In genomic region chr16:66250686-66251405, GRCh38 we compare ENCODE assay signal across 9 cellular contexts.
A peak's percentile ranks its signal among the peaks of the same experiment; 100 is the strongest.
DNase-seq lines count a peak whose midpoint lies in the region; ATAC-seq and TF ChIP-seq lines count a peak whose summit lies in the region.
"Had no signal": no experiment of that assay in that cellular context is flagged by ENCODE, and none has a peak within 500 bp of the region (broad histone marks: within the 10 kb centered on the region; RNA-seq: fewer than 3 reads in every experiment).

No MANE protein-coding gene starts in this region.

- intact Hi-C loops in adrenal gland (cut with DNase I) = no loop called here
- intact Hi-C loops in head of caudate nucleus (cut with DNase I) = no loop called here

- H3K27me3 ChIP-seq in adrenal gland = no peaks in the 10 kb centered on the region

- H3K9me3 Mint-ChIP-seq in osteocyte (ENCODE audit: unreplicated experiment) = peaks cover 4% of the 10 kb centered on the region
- H3K9me3 Mint-ChIP-seq: CD4-positive, CD25-positive, alpha-beta regulatory T cell had no signal

- peak overlapping the region in 2 of 5 donors; percentile 19 to 83 for H3K27ac ChIP-seq in adrenal gland

- H3K4me3 ChIP-seq in adrenal gland = no peak overlapping the region

- H3K4me3 Mint-ChIP-seq in osteocyte (ENCODE audit: unreplicated experiment) = peak overlapping the region; percentile 50
- H3K4me3 Mint-ChIP-seq: CD4-positive, CD25-positive, alpha-beta regulatory T cell had no signal

- H3K9me3 ChIP-seq in adrenal gland (replicated peaks in 1 of 3) = no peaks in the 10 kb centered on the region

- DNase-seq in Ammon's horn (ENCODE audit: low spot score) (peak; percentile 86), adrenal gland (peak in 4 of 7 donors; percentile 22 to 64 (median 47)), head of caudate nucleus (peak in 40 of 42 donors; percentile 19 to 81 (median 52)), osteocyte (ENCODE audit: extremely low spot score, unreplicated experiment) (peak; percentile 89), NK-92 (lab: John Stamatoyannopoulos, UW; ENCODE audit: unreplicated experiment) (no peak), OCI-M2 (lab: John Stamatoyannopoulos, UW; ENCODE audit: unreplicated experiment) (no peak), NCI-H524 (lab: John Stamatoyannopoulos, UW) (no peak)
- DNase-seq: CD4-positive, CD25-positive, alpha-beta regulatory T cell had no signal

- H3K36me3 Mint-ChIP-seq in osteocyte (ENCODE audit: unreplicated experiment) = no peaks in the 10 kb centered on the region
- H3K36me3 Mint-ChIP-seq: CD4-positive, CD25-positive, alpha-beta regulatory T cell had no signal

- TF ChIP-seq POLR2A in adrenal gland (IDR thresholded peaks at IDR 0.05) = no peak

- peaks cover 56% of the 10 kb centered on the region for H3K4me1 Mint-ChIP-seq in osteocyte (ENCODE audit: unreplicated experiment)

- TF ChIP-seq CTCF in adrenal gland (IDR thresholded peaks at IDR 0.05) (no peak), osteocyte (IDR thresholded peaks at IDR 0.05) (no peak)

- H3K27ac Mint-ChIP-seq in osteocyte (ENCODE audit: unreplicated experiment) = peak overlapping the region; percentile 91
- H3K27ac Mint-ChIP-seq: CD4-positive, CD25-positive, alpha-beta regulatory T cell had no signal

- H3K36me3 ChIP-seq in adrenal gland (replicated peaks in 1 of 2) = no peaks in the 10 kb centered on the region

- peaks cover 0 to 4% of the 10 kb centered on the region in 2 donors for H3K4me1 ChIP-seq in adrenal gland (replicated peaks in 1 of 2)

- H3K27me3 Mint-ChIP-seq in osteocyte (ENCODE audit: unreplicated experiment) = no peaks in the 10 kb centered on the region

- no peak for ATAC-seq in HG02798 (IDR thresholded peaks at IDR 0.05; ENCODE audit: poor library complexity, unreplicated experiment)

- 38 to 48% (median 42%) methylated on average over 6 to 10 of the region's 10 CpGs for WGBS in adrenal gland, 4 donors

Comparison
In these comparisons a context has a peak if more than half of its experiments do, and no peak if none do; other contexts are left out.
1. DNase-seq: peak in Ammon's horn (single experiment), adrenal gland (4 of 7), head of caudate nucleus (40 of 42) and osteocyte (single experiment); none in NK-92 (single experiment), OCI-M2 (single experiment) and NCI-H524 (0 of 2).